In the genomic region with DNA sequence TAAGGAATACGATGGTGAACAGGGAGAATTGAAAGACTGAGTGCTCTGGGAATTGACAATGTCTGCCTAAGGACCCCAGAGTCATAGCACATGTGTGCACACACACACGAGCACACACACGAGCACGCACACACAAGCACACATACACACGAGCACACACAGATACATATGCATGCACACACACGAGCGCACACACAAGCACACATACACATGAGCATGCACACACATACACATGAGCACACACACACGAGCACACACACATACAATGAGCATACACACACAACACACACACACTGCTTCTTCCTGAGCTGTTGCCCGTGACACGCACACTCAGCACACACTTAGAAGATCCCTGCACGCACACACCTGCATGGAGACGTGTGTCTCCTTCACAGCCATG, we compare ENCODE assay signal across 26 cellular contexts. TPM values are rescaled to one million over a fixed set of nuclear protein-coding genes. Genes with fewer than 3 reads are reported as not detected.
"Had no signal": no experiment of that assay in that cellular context is flagged by ENCODE, and none has a peak within 500 bp of the region (broad histone marks: within the 10 kb centered on the region; RNA-seq: fewer than 3 reads in every experiment).

No MANE protein-coding gene starts in this region.

- H3K4me3 ChIP-seq: colonic mucosa, gastroesophageal sphincter, heart left ventricle, hepatocyte, lung, prostate gland, right atrium auricular region, sigmoid colon, stomach, thyroid gland, uterus had no signal

- FAIRE-seq: kidney had no signal

- ATAC-seq: esophagus mucosa; gastroesophageal sphincter; heart left ventricle; left lobe of liver; stimulated activated effector memory CD8-positive, alpha-beta T cell treated with anti-CD3 and anti-CD28 coated beads, Interleukin-12 subunit alpha, Interleukin-12 subunit beta, amount 100 ng/mL, for 72 hours had no signal

- H3K79me2 ChIP-seq: hepatocyte had no signal

- H3K27me3 ChIP-seq: thyroid gland had no signal

- DNase-seq: colonic mucosa; effector CD8-positive, alpha-beta T cell; endodermal cell; foreskin fibroblast; heart left ventricle; kidney; sigmoid colon; stimulated activated CD4-positive, alpha-beta T cell treated with anti-CD3 and anti-CD28 coated beads, Interleukin-2, amount 100 ng/mL, for 24 hours; stimulated activated CD4-positive, alpha-beta T cell treated with anti-CD3 and anti-CD28 coated beads, Interleukin-4, amount 100 ng/mL, for 24 hours; stimulated activated naive CD4-positive, alpha-beta T cell treated with Interleukin-2 at 50 U/mL for 16 hours; stomach; thyroid gland; uterus had no signal

- H3K4me1 ChIP-seq: colonic mucosa, gastroesophageal sphincter, heart left ventricle, prostate gland, right atrium auricular region, sigmoid colon, stomach, thyroid gland, uterus had no signal

- H3K4me2 ChIP-seq: hepatocyte had no signal

- H2AFZ ChIP-seq: hepatocyte had no signal

- H3K9me3 ChIP-seq: colonic mucosa, gastroesophageal sphincter, heart left ventricle, prostate gland, right atrium auricular region, sigmoid colon, stomach, thyroid gland, uterus had no signal

- H3K36me3 ChIP-seq: colonic mucosa, gastroesophageal sphincter, heart left ventricle, prostate gland, right atrium auricular region, sigmoid colon, stomach, thyroid gland, uterus had no signal

- H3K27ac ChIP-seq: colonic mucosa, epithelial cell of prostate, gastroesophageal sphincter, heart left ventricle, hepatocyte, prostate gland, right atrium auricular region, sigmoid colon, stomach, thyroid gland, uterus had no signal

RNA-seq across cellular contexts. Expression of gene UNC5A, which starts 10.9 kb away (rescaled TPM):
- total RNA-seq: colonic mucosa; esophagus mucosa; left lobe of liver; mononuclear cell; natural killer cell treated with Interleukin-12 subunit alpha and Interleukin-12 subunit beta and Interleukin-15 and Interleukin-18, amount 100 ng/mL, for 72 hours; osteocyte; right atrium auricular region; sigmoid colon; skeletal muscle tissue had no signal
- polyA plus RNA-seq: heart left ventricle had no signal
